In genomic region chr10:970311-971149, GRCh38 we compare ENCODE assay signal across 1 cellular context.
TF ChIP-seq lines count a peak whose summit lies in the region.

No MANE protein-coding gene starts in this region.

TF ChIP-seq in HepG2, 621 proteins besides CTCF, POLR2A, EP300 and RAD21 (continued from another document and continues in another):
- TF ChIP-seq ZHX2 (IDR thresholded peaks at IDR 0.05; ENCODE audit: low read depth): no peak
- no peak for TF ChIP-seq ZHX2 (CRISPR knock-in tag; IDR thresholded peaks at IDR 0.05; ENCODE audit: borderline replicate concordance)
- TF ChIP-seq SKI (IDR thresholded peaks at IDR 0.05; ENCODE audit: partially characterized antibody): peak; percentile 88
- TF ChIP-seq NBN (conservative IDR thresholded peaks at IDR 0.05): no peak
- no peak for TF ChIP-seq GATAD1 (CRISPR knock-in tag; IDR thresholded peaks at IDR 0.05)
- TF ChIP-seq FOXO1 (CRISPR knock-in tag; IDR thresholded peaks at IDR 0.05): peak; percentile 68; the same call in 1 of the 2 replicates
- no peak for TF ChIP-seq ZBTB10 (CRISPR knock-in tag; IDR thresholded peaks at IDR 0.05; ENCODE audit: borderline replicate concordance)
- TF ChIP-seq PPARG (CRISPR knock-in tag; conservative IDR thresholded peaks at IDR 0.05): peak; percentile 43
- peak; percentile 68 for TF ChIP-seq PATZ1 (CRISPR knock-in tag; IDR thresholded peaks at IDR 0.05)
- no peak for TF ChIP-seq KLF13 (CRISPR knock-in tag; IDR thresholded peaks at IDR 0.05)
- TF ChIP-seq ZMYM3 (CRISPR knock-in tag; IDR thresholded peaks at IDR 0.05): 0 out of 2 replicates have a peak, but pooled peaks have one; percentile 37
- TF ChIP-seq TERF1 (CRISPR knock-in tag; IDR thresholded peaks at IDR 0.05): no peak
- TF ChIP-seq RXRA (CRISPR knock-in tag; IDR thresholded peaks at IDR 0.05): peak; percentile 20; the same call in 1 of the 2 replicates
- peak; percentile 69; the same call in 1 of the 2 replicates for TF ChIP-seq ERF (CRISPR knock-in tag; IDR thresholded peaks at IDR 0.05)
- TF ChIP-seq ZNF225 (CRISPR knock-in tag; IDR thresholded peaks at IDR 0.05): no peak
- TF ChIP-seq PITX1 (CRISPR knock-in tag; IDR thresholded peaks at IDR 0.05): peak; percentile 54; the same call in 1 of the 2 replicates
- TF ChIP-seq ATF2 (CRISPR knock-in tag; IDR thresholded peaks at IDR 0.05): no peak
- peak; percentile 93 for TF ChIP-seq NR2F6 (IDR thresholded peaks at IDR 0.05)
- TF ChIP-seq NR2F6 (CRISPR knock-in tag; IDR thresholded peaks at IDR 0.05): peak; percentile 83
- no peak for TF ChIP-seq ATF6 (CRISPR knock-in tag; conservative IDR thresholded peaks at IDR 0.05)
- TF ChIP-seq TMF1 (CRISPR knock-in tag; IDR thresholded peaks at IDR 0.05; ENCODE audit: low read depth): no peak
- peak; percentile 78 for TF ChIP-seq MAFF (IDR thresholded peaks at IDR 0.05; ENCODE audit: low read depth, low read length)
- peak; percentile 32; the same call in 1 of the 2 replicates for TF ChIP-seq MTA1 (CRISPR knock-in tag; IDR thresholded peaks at IDR 0.05; ENCODE audit: borderline replicate concordance)
- 0 out of 2 replicates have a peak, but pooled peaks have one; percentile 40 for TF ChIP-seq ZNF547 (CRISPR knock-in tag; IDR thresholded peaks at IDR 0.05)
- no peak for TF ChIP-seq RBM22 (optimal IDR thresholded peaks at IDR 0.05; ENCODE audit: low read length)
- TF ChIP-seq ZNF317 (CRISPR knock-in tag; IDR thresholded peaks at IDR 0.05): 0 out of 2 replicates have a peak, but pooled peaks have one; percentile 62
- no peak for TF ChIP-seq SOX13 (IDR thresholded peaks at IDR 0.05)
- TF ChIP-seq SOX13 (CRISPR knock-in tag; conservative IDR thresholded peaks at IDR 0.05 in 1 of 2, IDR thresholded peaks at IDR 0.05 in 1 of 2): peak in 1 of 2 experiments; percentile 77; a peak in 2 of 4 replicates
- no peak for TF ChIP-seq ZKSCAN1 (IDR thresholded peaks at IDR 0.05; ENCODE audit: low read length)
- no peak for TF ChIP-seq KDM5A (IDR thresholded peaks at IDR 0.05; ENCODE audit: borderline replicate concordance, low read length)
- peak; percentile 57; the same call in 1 of the 2 replicates for TF ChIP-seq AHDC1 (CRISPR knock-in tag; IDR thresholded peaks at IDR 0.05; ENCODE audit: borderline replicate concordance)
- no peak for TF ChIP-seq ZBTB3 (CRISPR knock-in tag; IDR thresholded peaks at IDR 0.05; ENCODE audit: borderline replicate concordance, low read depth)
- 0 out of 2 replicates have a peak, but pooled peaks have one; percentile 19 for TF ChIP-seq ZMYM4 (CRISPR knock-in tag; IDR thresholded peaks at IDR 0.05)
- TF ChIP-seq ZNF678 (CRISPR knock-in tag; IDR thresholded peaks at IDR 0.05): no peak
- peak; percentile 71; the same call in 1 of the 2 replicates for TF ChIP-seq DPF2 (CRISPR knock-in tag; IDR thresholded peaks at IDR 0.05; ENCODE audit: borderline replicate concordance, low read depth)
- TF ChIP-seq REPIN1 (CRISPR knock-in tag; IDR thresholded peaks at IDR 0.05; ENCODE audit: borderline replicate concordance, low read depth): 0 out of 2 replicates have a peak, but pooled peaks have one; percentile 21
- no peak for TF ChIP-seq PAF1 (CRISPR knock-in tag; IDR thresholded peaks at IDR 0.05)
- no peak; the same call in 1 of the 2 replicates for TF ChIP-seq ZNF264 (CRISPR knock-in tag; IDR thresholded peaks at IDR 0.05)
- no peak for TF ChIP-seq NONO (IDR thresholded peaks at IDR 0.05)
- no peak for TF ChIP-seq NONO (CRISPR knock-in tag; conservative IDR thresholded peaks at IDR 0.05)
- TF ChIP-seq ZNF607 (CRISPR knock-in tag; IDR thresholded peaks at IDR 0.05; ENCODE audit: borderline replicate concordance): 0 out of 2 replicates have a peak, but pooled peaks have one; percentile 36
- no peak for TF ChIP-seq ZNF367 (CRISPR knock-in tag; IDR thresholded peaks at IDR 0.05; ENCODE audit: borderline replicate concordance)
